ENCODE assay signal across 15 cellular contexts in genomic region chr10:58701398-58702135, GRCh38.
DNase-seq lines count a peak whose midpoint lies in the region; ATAC-seq and TF ChIP-seq lines count a peak whose summit lies in the region.
"Had no signal": no experiment of that assay in that cellular context is flagged by ENCODE, and none has a peak within 500 bp of the region (broad histone marks: within the 10 kb centered on the region; RNA-seq: fewer than 3 reads in every experiment).

No MANE protein-coding gene starts in this region.

- H3K9ac ChIP-seq in rectal smooth muscle tissue (ENCODE audit: low read length) = no peak overlapping the region

- no peak for TF ChIP-seq CTCF in adrenal gland (IDR thresholded peaks at IDR 0.05)
- no peak for TF ChIP-seq CTCF in fibroblast of the aortic adventitia (IDR thresholded peaks at IDR 0.05; ENCODE audit: insufficient read depth, low read length)

- H3K27me3 ChIP-seq in adrenal gland (no peaks in the 10 kb centered on the region), rectal smooth muscle tissue (ENCODE audit: control insufficient read depth, insufficient read depth, low read length) (no peaks in the 10 kb centered on the region)
- H3K27me3 ChIP-seq: dorsolateral prefrontal cortex had no signal

- 61 to 84% (median 75%) methylated on average over 7 of the region's 7 CpGs for WGBS in adrenal gland, 4 donors

- H3K4me3 ChIP-seq in adrenal gland (no peak overlapping the region), fibroblast of the aortic adventitia (ENCODE audit: low read depth, low read length) (peak overlapping the region; percentile 1), rectal smooth muscle tissue (ENCODE audit: low read length) (no peak overlapping the region)
- H3K4me3 ChIP-seq: dorsolateral prefrontal cortex had no signal

- no peaks in the 10 kb centered on the region for H3K9me3 ChIP-seq in adrenal gland (replicated peaks in 1 of 3)

- H3K27ac ChIP-seq in adrenal gland (no peak overlapping the region), rectal smooth muscle tissue (ENCODE audit: low read depth, low read length) (peak overlapping the region; percentile 33)
- H3K27ac ChIP-seq: dorsolateral prefrontal cortex had no signal

- intact Hi-C loops in adrenal gland (cut with DNase I) = no loop called here

- no peaks in the 10 kb centered on the region for H3K36me3 ChIP-seq in adrenal gland (replicated peaks in 1 of 2)
- H3K36me3 ChIP-seq in rectal smooth muscle tissue (ENCODE audit: control insufficient read depth, insufficient read depth, low read length) = no peaks in the 10 kb centered on the region

- peaks cover 0 to 25% of the 10 kb centered on the region in 2 donors for H3K4me1 ChIP-seq in adrenal gland (replicated peaks in 1 of 2)
- H3K4me1 ChIP-seq in rectal smooth muscle tissue (ENCODE audit: control insufficient read depth, insufficient read depth, low read length) = no peaks in the 10 kb centered on the region

- DNase-seq in Daoy (ENCODE audit: low read depth) = peak; percentile 14
- DNase-seq in adrenal gland = peak in 4 of 7 donors; percentile 14 to 27 (median 19)
- DNase-seq in fibroblast of the aortic adventitia (ENCODE audit: low read depth) = peak; percentile 98
- DNase-seq in UCSD-AML1 (lab: John Stamatoyannopoulos, UW; ENCODE audit: unreplicated experiment) = no peak
- no peak for DNase-seq in NOMO-1 treated with DMSO at 0.1 percent for 48 hours (lab: John Stamatoyannopoulos, UW; ENCODE audit: unreplicated experiment)
- DNase-seq in T1000 (lab: John Stamatoyannopoulos, UW) = no peak
- DNase-seq: activated B cell treated with CpG ODN at 0.5 μM for 24 hours; C1 segment of cervical spinal cord; dorsolateral prefrontal cortex; H7; MM.1S; naive B cell; stimulated activated naive CD8-positive, alpha-beta T cell treated with anti-CD3 and anti-CD28 coated beads, Interleukin-15, Interleukin-2, amounts not matched to agents 100 U/mL and 50 U/mL, for 24 hours had no signal

- no peak for TF ChIP-seq POLR2A in adrenal gland (IDR thresholded peaks at IDR 0.05)

- no peak for ATAC-seq in HG03095 (IDR thresholded peaks at IDR 0.05; ENCODE audit: unreplicated experiment)
- ATAC-seq: stimulated activated naive CD8-positive, alpha-beta T cell treated with anti-CD3 and anti-CD28 coated beads, Interleukin-15, Interleukin-2, amounts not matched to agents 100 U/mL and 50 U/mL, for 24 hours had no signal

Comparison
In these comparisons a context has a peak if more than half of its experiments do, and no peak if none do; other contexts are left out.
1. DNase-seq: peak in Daoy (single experiment), adrenal gland (4 of 7) and fibroblast of the aortic adventitia (single experiment); none in UCSD-AML1 (single experiment), NOMO-1 treated with DMSO at 0.1 percent for 48 hours (single experiment) and T1000 (single experiment).